In genomic region chr2:237726401-237726830, GRCh38 we compare ENCODE assay signal across 9 cellular contexts.
DNase-seq lines count a peak whose midpoint lies in the region; ATAC-seq, FAIRE-seq and TF ChIP-seq lines count a peak whose summit lies in the region.
"Had no signal": no experiment of that assay in that cellular context is flagged by ENCODE, and none has a peak within 500 bp of the region (broad histone marks: within the 10 kb centered on the region; RNA-seq: fewer than 3 reads in every experiment).

No MANE protein-coding gene starts in this region.

- no peak for FAIRE-seq in pancreas (lab: Jason Lieb, UNC)

- H3K9me3 ChIP-seq in pancreas = no peaks in the 10 kb centered on the region

- no peaks in the 10 kb centered on the region for H3K36me3 ChIP-seq in pancreas

- 12 to 14% methylated on average over 7 of the region's 7 CpGs for WGBS in pancreas, 2 donors

- intact Hi-C loops in pancreas (cut with DNase I) = no loop called here

- no peaks in the 10 kb centered on the region for H3K27me3 ChIP-seq in pancreas

- DNase-seq in EH (ENCODE audit: low read depth) (peak; percentile 89), NCI-H524 treated with DMSO at 0.1 percent for 48 hours (lab: John Stamatoyannopoulos, UW) (peak; percentile 92), fibroblast of gingiva (ENCODE audit: low read depth) (peak; percentile 65), pancreas (peak in 3 of 6 donors; percentile 38 to 54 (median 53)), caudate nucleus (lab: John Stamatoyannopoulos, UW) (no peak), midbrain (lab: John Stamatoyannopoulos, UW) (no peak)
- DNase-seq: posterior cingulate gyrus had no signal

- no peak for TF ChIP-seq CTCF in pancreas (IDR thresholded peaks at IDR 0.05)

- ATAC-seq in pancreas (peak; percentile 56 to 76 (median 70)), GM18502 (IDR thresholded peaks at IDR 0.05; ENCODE audit: poor library complexity, unreplicated experiment) (no peak), GM19324 (IDR thresholded peaks at IDR 0.05; ENCODE audit: low FRiP score, unreplicated experiment) (no peak)

- H3K27ac ChIP-seq in pancreas (no peak overlapping the region), caudate nucleus (ENCODE audit: low read depth, low read length) (no peak overlapping the region)

- peaks cover 14 to 23% (median 20%) of the 10 kb centered on the region in 3 donors for H3K4me1 ChIP-seq in pancreas

- H3K4me3 ChIP-seq in pancreas = no peak overlapping the region

Comparison
In these comparisons a context has a peak if more than half of its experiments do, and no peak if none do; other contexts are left out.
1. DNase-seq: peak in EH (single experiment), NCI-H524 treated with DMSO at 0.1 percent for 48 hours (single experiment) and fibroblast of gingiva (single experiment); none in caudate nucleus (0 of 61) and midbrain (single experiment).
2. ATAC-seq: peak in pancreas (4 of 4); none in GM18502 (single experiment) and GM19324 (single experiment).